In genomic region chr17:1997146-1997586, GRCh38 we compare ENCODE assay signal across 1 cellular context.
TF ChIP-seq lines count a peak whose summit lies in the region.

No MANE protein-coding gene starts in this region.

TF ChIP-seq in HepG2, 621 proteins besides CTCF, POLR2A, EP300 and RAD21 (continues in another document):
- TF ChIP-seq XBP1 (CRISPR knock-in tag; IDR thresholded peaks at IDR 0.05) = no peak
- no peak for TF ChIP-seq ZC3H4 (CRISPR knock-in tag; IDR thresholded peaks at IDR 0.05; ENCODE audit: borderline replicate concordance)
- no peak for TF ChIP-seq ZNF260 (CRISPR knock-in tag; IDR thresholded peaks at IDR 0.05; ENCODE audit: borderline replicate concordance, low read depth)
- TF ChIP-seq NFKBIZ (CRISPR knock-in tag; IDR thresholded peaks at IDR 0.05) = no peak
- no peak for TF ChIP-seq ZNF382 (CRISPR knock-in tag; IDR thresholded peaks at IDR 0.05; ENCODE audit: borderline replicate concordance)
- no peak for TF ChIP-seq RFX1 (IDR thresholded peaks at IDR 0.05)
- TF ChIP-seq TRAFD1 (CRISPR knock-in tag; IDR thresholded peaks at IDR 0.05; ENCODE audit: borderline replicate concordance) = no peak
- no peak for TF ChIP-seq MLX (CRISPR knock-in tag; IDR thresholded peaks at IDR 0.05)
- TF ChIP-seq ARNT2 (CRISPR knock-in tag; IDR thresholded peaks at IDR 0.05; ENCODE audit: low read depth) = no peak
- no peak for TF ChIP-seq TERF1 (CRISPR knock-in tag; IDR thresholded peaks at IDR 0.05)
- no peak for TF ChIP-seq ZNF563 (CRISPR knock-in tag; IDR thresholded peaks at IDR 0.05)
- no peak for TF ChIP-seq DMTF1 (CRISPR knock-in tag; IDR thresholded peaks at IDR 0.05)
- no peak for TF ChIP-seq ZBTB25 (CRISPR knock-in tag; IDR thresholded peaks at IDR 0.05)
- TF ChIP-seq ZNF101 (CRISPR knock-in tag; IDR thresholded peaks at IDR 0.05; ENCODE audit: borderline replicate concordance, low read depth) = no peak
- TF ChIP-seq HNF4G (IDR thresholded peaks at IDR 0.05; ENCODE audit: borderline replicate concordance, low read depth, low read length) = no peak
- TF ChIP-seq HNF4G (CRISPR knock-in tag; IDR thresholded peaks at IDR 0.05; ENCODE audit: borderline replicate concordance, low read depth) = no peak
- no peak for TF ChIP-seq SALL2 (CRISPR knock-in tag; IDR thresholded peaks at IDR 0.05)
- peak; percentile 8; the same call in 1 of the 2 replicates for TF ChIP-seq HDAC1 (CRISPR knock-in tag; IDR thresholded peaks at IDR 0.05)
- no peak for TF ChIP-seq MXD4 (CRISPR knock-in tag; IDR thresholded peaks at IDR 0.05)
- TF ChIP-seq AGO2 (optimal IDR thresholded peaks at IDR 0.05; ENCODE audit: low read depth, low read length) = no peak
- TF ChIP-seq UBTF (CRISPR knock-in tag; IDR thresholded peaks at IDR 0.05) = peak; percentile 51; the same call in 1 of the 2 replicates
- no peak for TF ChIP-seq ZNF567 (CRISPR knock-in tag; IDR thresholded peaks at IDR 0.05; ENCODE audit: borderline replicate concordance)
- no peak for TF ChIP-seq MLLT10 (CRISPR knock-in tag; IDR thresholded peaks at IDR 0.05)
- no peak for TF ChIP-seq GPN1 (CRISPR knock-in tag; IDR thresholded peaks at IDR 0.05; ENCODE audit: borderline replicate concordance)
- no peak for TF ChIP-seq ZNF282 (IDR thresholded peaks at IDR 0.05; ENCODE audit: partially characterized antibody)
- no peak for TF ChIP-seq SKIL (CRISPR knock-in tag; IDR thresholded peaks at IDR 0.05; ENCODE audit: borderline replicate concordance)
- TF ChIP-seq SOX13 (IDR thresholded peaks at IDR 0.05) = no peak
- no peak for TF ChIP-seq SOX13 (CRISPR knock-in tag; conservative IDR thresholded peaks at IDR 0.05 in 1 of 2, IDR thresholded peaks at IDR 0.05 in 1 of 2)
- TF ChIP-seq JUN (CRISPR knock-in tag; IDR thresholded peaks at IDR 0.05) = no peak
- TF ChIP-seq CENPBD1 (CRISPR knock-in tag; IDR thresholded peaks at IDR 0.05; ENCODE audit: borderline replicate concordance, low read depth) = no peak
- TF ChIP-seq ZEB1 (IDR thresholded peaks at IDR 0.05; ENCODE audit: insufficient replicate concordance, low read depth) = peak; percentile 34
- no peak for TF ChIP-seq BHLHE40 (IDR thresholded peaks at IDR 0.05; ENCODE audit: low read length)
- TF ChIP-seq ZNF607 (CRISPR knock-in tag; IDR thresholded peaks at IDR 0.05; ENCODE audit: borderline replicate concordance) = no peak
- 0 out of 2 replicates have a peak, but pooled peaks have one; percentile 25 for TF ChIP-seq POGK (CRISPR knock-in tag; conservative IDR thresholded peaks at IDR 0.05)
- no peak for TF ChIP-seq PHB2 (IDR thresholded peaks at IDR 0.05; ENCODE audit: partially characterized antibody)
- peak; percentile 29 for TF ChIP-seq PHF5A (CRISPR knock-in tag; IDR thresholded peaks at IDR 0.05; ENCODE audit: low read depth, unreplicated experiment)
- no peak for TF ChIP-seq ZKSCAN5 (CRISPR knock-in tag; IDR thresholded peaks at IDR 0.05)
- TF ChIP-seq MTF1 (CRISPR knock-in tag; IDR thresholded peaks at IDR 0.05) = no peak
- no peak for TF ChIP-seq ZHX1 (CRISPR knock-in tag; IDR thresholded peaks at IDR 0.05; ENCODE audit: low read depth)
- TF ChIP-seq HES4 (CRISPR knock-in tag; IDR thresholded peaks at IDR 0.05; ENCODE audit: borderline replicate concordance) = no peak
- TF ChIP-seq ZMYM2 (CRISPR knock-in tag; IDR thresholded peaks at IDR 0.05) = peak; percentile 73; the same call in 1 of the 2 replicates
- no peak for TF ChIP-seq BRF2 (CRISPR knock-in tag; IDR thresholded peaks at IDR 0.05)
- TF ChIP-seq ATF5 (CRISPR knock-in tag; IDR thresholded peaks at IDR 0.05; ENCODE audit: low read depth) = no peak
- no peak for TF ChIP-seq SP1 (IDR thresholded peaks at IDR 0.05)
- no peak for TF ChIP-seq SP1 (CRISPR knock-in tag; IDR thresholded peaks at IDR 0.05)
